10 cellular contexts compared by ENCODE assay signal in the genomic region with DNA sequence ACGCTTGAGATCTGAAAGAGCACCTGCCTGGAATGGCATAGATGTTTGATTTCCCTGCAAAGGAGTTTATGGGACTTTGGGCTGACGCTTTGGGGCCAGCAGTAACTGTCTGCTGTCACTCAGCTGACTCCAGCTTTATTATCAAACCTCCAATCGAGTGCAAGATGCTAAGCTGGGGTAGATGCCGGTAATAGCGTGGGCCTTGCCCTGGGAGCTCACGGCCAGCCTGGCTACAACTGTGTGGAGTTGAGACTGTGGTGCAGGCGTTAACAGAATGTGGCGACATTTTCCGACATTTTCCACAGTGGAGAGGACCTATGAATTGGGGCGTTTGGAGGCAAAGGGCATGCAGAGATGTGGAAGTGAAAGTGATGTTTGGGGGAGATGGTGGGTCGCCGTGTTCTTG. TPM values are rescaled to one million over a fixed set of nuclear protein-coding genes. Genes with fewer than 3 reads are reported as not detected.
A peak's percentile ranks its signal among the peaks of the same experiment; 100 is the strongest.
DNase-seq lines count a peak whose midpoint lies in the region; ATAC-seq and TF ChIP-seq lines count a peak whose summit lies in the region.
"Had no signal": no experiment of that assay in that cellular context is flagged by ENCODE, and none has a peak within 500 bp of the region (broad histone marks: within the 10 kb centered on the region; RNA-seq: fewer than 3 reads in every experiment).

No MANE protein-coding gene starts in this region.

- H3K27me3 ChIP-seq in SK-N-SH (ENCODE audit: insufficient read depth) (no peaks in the 10 kb centered on the region), stomach smooth muscle (ENCODE audit: control insufficient read depth in 1 of 2, insufficient read depth in 2 of 2, low read length in 2 of 2) (no peaks in the 10 kb centered on the region)

- H3K4me3 ChIP-seq in SK-N-SH (ENCODE audit: low read depth in 2 of 2, low read length in 1 of 2), result peak overlapping the region; percentile 66 to 76
- peak overlapping the region; percentile 79 for H3K4me3 ChIP-seq in iPS-18c (ENCODE audit: insufficient read depth, low read depth, low read length)
- peak overlapping the region; percentile 28 to 82 for H3K4me3 ChIP-seq in stomach smooth muscle (ENCODE audit: low read length in 2 of 2)

- H3K27ac Mint-ChIP-seq in activated CD4-positive, alpha-beta memory T cell treated with anti-CD3 and anti-CD28 coated beads, Interleukin-2, amount 10 ng/mL, durations not matched to agents 7 days and 5 days, result peak overlapping the region; percentile 99

- H3K9me3 Mint-ChIP-seq in activated CD4-positive, alpha-beta memory T cell treated with anti-CD3 and anti-CD28 coated beads, Interleukin-2, amount 10 ng/mL, durations not matched to agents 7 days and 5 days, result no peaks in the 10 kb centered on the region

- H3F3A ChIP-seq in SK-N-SH (replicated peaks; ENCODE audit: insufficient read depth), result peaks cover 28% of the 10 kb centered on the region

- H3K4me1 Mint-ChIP-seq in activated CD4-positive, alpha-beta memory T cell treated with anti-CD3 and anti-CD28 coated beads, Interleukin-2, amount 10 ng/mL, durations not matched to agents 7 days and 5 days, result peaks cover 64% of the 10 kb centered on the region

- no peaks in the 10 kb centered on the region for H3K27me3 Mint-ChIP-seq in activated CD4-positive, alpha-beta memory T cell treated with anti-CD3 and anti-CD28 coated beads, Interleukin-2, amount 10 ng/mL, durations not matched to agents 7 days and 5 days

- peaks cover 10% of the 10 kb centered on the region; the same call in 1 of the 2 replicates for H4K20me1 ChIP-seq in SK-N-SH (ENCODE audit: insufficient read depth)

- no peak for TF ChIP-seq CTCF in SK-N-SH (IDR thresholded peaks at IDR 0.05)

- no peak for TF ChIP-seq EP300 in SK-N-SH (IDR thresholded peaks at IDR 0.05; ENCODE audit: borderline replicate concordance in 1 of 2, low read depth in 1 of 2, low read length in 1 of 2)

- no peak for TF ChIP-seq RAD21 in SK-N-SH (IDR thresholded peaks at IDR 0.05; ENCODE audit: low read length)

- DNase-seq in SK-N-SH, result no peak
- DNase-seq in activated CD4-positive, alpha-beta memory T cell treated with anti-CD3 and anti-CD28 coated beads, Interleukin-2, amount 10 ng/mL, durations not matched to agents 7 days and 5 days, result no peak
- no peak for DNase-seq in activated CD4-positive, CD25-positive, alpha-beta regulatory T cell (lab: John Stamatoyannopoulos, UW)
- no peak for DNase-seq in sciatic nerve (ENCODE audit: low spot score)
- DNase-seq: 8988T; activated CD4-positive, alpha-beta T cell treated with anti-CD3 and anti-CD28 coated beads for 48 hours had no signal

- H3K36me3 Mint-ChIP-seq in activated CD4-positive, alpha-beta memory T cell treated with anti-CD3 and anti-CD28 coated beads, Interleukin-2, amount 10 ng/mL, durations not matched to agents 7 days and 5 days (ENCODE audit: low read depth), result peaks cover 32% of the 10 kb centered on the region

- H3K4me3 Mint-ChIP-seq in activated CD4-positive, alpha-beta memory T cell treated with anti-CD3 and anti-CD28 coated beads, Interleukin-2, amount 10 ng/mL, durations not matched to agents 7 days and 5 days, result peak overlapping the region; percentile 88

- CTCF ChIA-PET in SK-N-SH (lab: Yijun Ruan, JAX), result interaction anchor here (0.8 to 4.9 kb wide), 9 partner anchors 13 to 266 kb away, joined by 3 to 23 read pairs (median 5); no protein-coding TSS in a partner anchor
- CTCF ChIA-PET in activated CD4-positive, alpha-beta memory T cell treated with anti-CD3 and anti-CD28 coated beads, Interleukin-2, amount 10 ng/mL, durations not matched to agents 7 days and 5 days (lab: Charles Lee), result interaction anchor here (1.2 to 1.4 kb wide), 2 partner anchors 27 to 51 kb away, joined by 4 to 8 read pairs; no protein-coding TSS in a partner anchor

- H3K4me1 ChIP-seq in SK-N-SH (ENCODE audit: control insufficient read depth in 1 of 2, insufficient read depth in 2 of 2, low read depth in 1 of 2, low read length in 1 of 2) (peaks cover 7 to 39% of the 10 kb centered on the region in 2 experiments; a peak in 2 of 4 replicates), stomach smooth muscle (ENCODE audit: control insufficient read depth, insufficient read depth, low read length) (peaks cover 22% of the 10 kb centered on the region)

- intact Hi-C loops in sciatic nerve (cut with DNase I), result no loop called here

- H2AFZ ChIP-seq in SK-N-SH (ENCODE audit: low read depth), result no peak overlapping the region

- H3K9ac ChIP-seq in SK-N-SH (peak overlapping the region; percentile 71), stomach smooth muscle (ENCODE audit: low read length in 2 of 2) (peak overlapping the region; percentile 73 to 75)

- no peaks in the 10 kb centered on the region for H3K9me3 ChIP-seq in SK-N-SH
- no peaks in the 10 kb centered on the region for H3K9me3 ChIP-seq in iPS-18c (ENCODE audit: control insufficient read depth, insufficient read depth, low read length)
- no peaks in the 10 kb centered on the region for H3K9me3 ChIP-seq in stomach smooth muscle (ENCODE audit: control insufficient read depth in 2 of 2, low read length in 2 of 2)

- 79% methylated on average over 12 of the region's 12 CpGs for whole genome bisulfite sequencing in SK-N-SH (ENCODE audit: low lambda C conversion rate)

- POLR2A ChIA-PET in SK-N-SH (lab: Yijun Ruan, JAX), result no interaction called here
- POLR2A ChIA-PET in activated CD4-positive, alpha-beta memory T cell treated with anti-CD3 and anti-CD28 coated beads, Interleukin-2, amount 10 ng/mL, durations not matched to agents 7 days and 5 days (lab: Charles Lee), result interaction anchor here (0.9 to 4.3 kb wide), 6 partner anchors 13 to 294 kb away, joined by 3 to 39 read pairs (median 6); a partner anchor contains a TSS

- H3K27ac ChIP-seq in SK-N-SH (ENCODE audit: low read depth in 2 of 2, low read length in 1 of 2) (peak overlapping the region in 1 of 2 experiments; percentile 65; a peak in 2 of 4 replicates), stomach smooth muscle (ENCODE audit: low read length) (no peak overlapping the region)

- H3K4me2 ChIP-seq in SK-N-SH, result peak overlapping the region; percentile 93

- peaks cover 39% of the 10 kb centered on the region for H3K79me2 ChIP-seq in SK-N-SH (ENCODE audit: insufficient read depth)

- ATAC-seq in SK-N-SH treated with all-trans-retinoic acid at 6 μM for 48 hours, result no peak
- ATAC-seq in HG02885 (IDR thresholded peaks at IDR 0.05; ENCODE audit: poor library complexity, unreplicated experiment), result no peak
- no peak for ATAC-seq in sciatic nerve

- H3K9me2 ChIP-seq in SK-N-SH, result no peaks in the 10 kb centered on the region

- no peaks in the 10 kb centered on the region for H3K36me3 ChIP-seq in SK-N-SH (replicated peaks in 1 of 2; ENCODE audit: control insufficient read depth in 1 of 2, insufficient read depth in 2 of 2, low read length in 1 of 2)
- H3K36me3 ChIP-seq in stomach smooth muscle (ENCODE audit: control insufficient read depth in 2 of 2, insufficient read depth in 2 of 2, low read length in 2 of 2), result no peaks in the 10 kb centered on the region

TF ChIP-seq in SK-N-SH, 30 proteins besides CTCF, POLR2A, EP300 and RAD21:
- no peak for TF ChIP-seq EZH2phosphoT487 (IDR thresholded peaks at IDR 0.05; ENCODE audit: borderline replicate concordance, low read depth)

TF ChIP-seq in SK-N-SH treated with all-trans-retinoic acid at 6 μM for 48 hours, 23 proteins besides CTCF, POLR2A, EP300 and RAD21 (continues in another document):
- TF ChIP-seq, protein P1, sequence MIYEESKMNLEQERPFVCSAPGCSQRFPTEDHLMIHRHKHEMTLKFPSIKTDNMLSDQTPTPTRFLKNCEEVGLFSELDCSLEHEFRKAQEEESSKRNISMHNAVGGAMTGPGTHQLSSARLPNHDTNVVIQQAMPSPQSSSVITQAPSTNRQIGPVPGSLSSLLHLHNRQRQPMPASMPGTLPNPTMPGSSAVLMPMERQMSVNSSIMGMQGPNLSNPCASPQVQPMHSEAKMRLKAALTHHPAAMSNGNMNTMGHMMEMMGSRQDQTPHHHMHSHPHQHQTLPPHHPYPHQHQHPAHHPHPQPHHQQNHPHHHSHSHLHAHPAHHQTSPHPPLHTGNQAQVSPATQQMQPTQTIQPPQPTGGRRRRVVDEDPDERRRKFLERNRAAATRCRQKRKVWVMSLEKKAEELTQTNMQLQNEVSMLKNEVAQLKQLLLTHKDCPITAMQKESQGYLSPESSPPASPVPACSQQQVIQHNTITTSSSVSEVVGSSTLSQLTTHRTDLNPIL (CRISPR knock-in tag; IDR thresholded peaks at IDR 0.05; ENCODE audit: low read depth), result no peak
- TF ChIP-seq ZNF70 (CRISPR knock-in tag; IDR thresholded peaks at IDR 0.05) (no peak), ZFP3 (CRISPR knock-in tag; IDR thresholded peaks at IDR 0.05) (no peak), CSDC2 (CRISPR knock-in tag; IDR thresholded peaks at IDR 0.05) (no peak), ARNTL (CRISPR knock-in tag; IDR thresholded peaks at IDR 0.05; ENCODE audit: borderline replicate concordance, low read depth) (no peak), ZC3H10 (CRISPR knock-in tag; IDR thresholded peaks at IDR 0.05) (no peak), ZFP30 (CRISPR knock-in tag; IDR thresholded peaks at IDR 0.05) (no peak)
- TF ChIP-seq, protein P2, sequence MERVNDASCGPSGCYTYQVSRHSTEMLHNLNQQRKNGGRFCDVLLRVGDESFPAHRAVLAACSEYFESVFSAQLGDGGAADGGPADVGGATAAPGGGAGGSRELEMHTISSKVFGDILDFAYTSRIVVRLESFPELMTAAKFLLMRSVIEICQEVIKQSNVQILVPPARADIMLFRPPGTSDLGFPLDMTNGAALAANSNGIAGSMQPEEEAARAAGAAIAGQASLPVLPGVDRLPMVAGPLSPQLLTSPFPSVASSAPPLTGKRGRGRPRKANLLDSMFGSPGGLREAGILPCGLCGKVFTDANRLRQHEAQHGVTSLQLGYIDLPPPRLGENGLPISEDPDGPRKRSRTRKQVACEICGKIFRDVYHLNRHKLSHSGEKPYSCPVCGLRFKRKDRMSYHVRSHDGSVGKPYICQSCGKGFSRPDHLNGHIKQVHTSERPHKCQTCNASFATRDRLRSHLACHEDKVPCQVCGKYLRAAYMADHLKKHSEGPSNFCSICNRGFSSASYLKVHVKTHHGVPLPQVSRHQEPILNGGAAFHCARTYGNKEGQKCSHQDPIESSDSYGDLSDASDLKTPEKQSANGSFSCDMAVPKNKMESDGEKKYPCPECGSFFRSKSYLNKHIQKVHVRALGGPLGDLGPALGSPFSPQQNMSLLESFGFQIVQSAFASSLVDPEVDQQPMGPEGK (CRISPR knock-in tag; IDR thresholded peaks at IDR 0.05; ENCODE audit: borderline replicate concordance), result no peak

RNA-seq across cellular contexts. Expression of a gene that starts 1.3 kb away (rescaled TPM):
- 26.7 and 32.7 TPM in 2 replicates for polyA plus RNA-seq in SK-N-SH (2012; rRNA removed)
- 13.2 and 27.4 TPM in 2 replicates for polyA plus RNA-seq in SK-N-SH (2012; cell fraction: cytosol; rRNA removed)
- polyA plus RNA-seq in SK-N-SH (2012; cell fraction: nucleus; rRNA removed), result 21.1 and 23.8 TPM in 2 replicates
- total RNA-seq in activated CD4-positive, alpha-beta memory T cell treated with anti-CD3 and anti-CD28 coated beads, Interleukin-2, amount 10 ng/mL, durations not matched to agents 7 days and 5 days, result 10 to 100 TPM; 64.6 to 65.1 TPM
- total RNA-seq in sciatic nerve, result 30.7 TPM

RNA-seq across cellular contexts. Expression of a gene that starts 50.1 kb away (rescaled TPM):
- polyA plus RNA-seq in SK-N-SH (2012; rRNA removed), result 140 and 151 TPM in 2 replicates
- polyA plus RNA-seq in SK-N-SH (2012; cell fraction: cytosol; rRNA removed), result 102 and 103 TPM in 2 replicates
- polyA plus RNA-seq in SK-N-SH (2012; cell fraction: nucleus; rRNA removed), result 424 and 428 TPM in 2 replicates
- 100 to 1,000 TPM; 135 to 138 TPM for total RNA-seq in activated CD4-positive, alpha-beta memory T cell treated with anti-CD3 and anti-CD28 coated beads, Interleukin-2, amount 10 ng/mL, durations not matched to agents 7 days and 5 days
- total RNA-seq in sciatic nerve, result 93.6 TPM
